8 cellular contexts compared by ENCODE assay signal in genomic region chr14:21987937-21988336, GRCh38.
DNase-seq lines count a peak whose midpoint lies in the region; ATAC-seq, FAIRE-seq and TF ChIP-seq lines count a peak whose summit lies in the region.

No MANE protein-coding gene starts in this region.

- TF ChIP-seq POLR2A in GM12878 (IDR thresholded peaks at IDR 0.05; ENCODE audit: low read depth, low read length) (no peak), upper lobe of left lung (IDR thresholded peaks at IDR 0.05) (no peak)

- intact Hi-C loops in activated CD4-positive, alpha-beta T cell treated with anti-CD3 and anti-CD28 coated beads for 36 hours (cut with DNase I, micrococcal nuclease) = loop anchor here in 1 of 2 experiments (1.0 to 10.0 kb wide), 2 partner anchors 568 to 667 kb away; no protein-coding TSS in a partner anchor
- intact Hi-C loops in GM12878 (cut with micrococcal nuclease; ENCODE audit: unreplicated experiment) (no loop called here), natural killer cell (cut with micrococcal nuclease) (no loop called here)

- DNase-seq in activated CD4-positive, alpha-beta T cell treated with anti-CD3 and anti-CD28 coated beads for 36 hours = peak; percentile 25
- DNase-seq in activated CD4-positive, alpha-beta T cell treated with anti-CD3 and anti-CD28 coated beads, Interleukin-2, amount 50 U/mL, for 48 hours = no peak
- peak; percentile 59 for DNase-seq in NAMALWA (ENCODE audit: low spot score)
- DNase-seq in GM12878 (ENCODE audit: low read depth, low spot score) = no peak
- no peak for DNase-seq in natural killer cell
- no peak for DNase-seq in upper lobe of left lung
- no peak for DNase-seq in effector CD4-positive, alpha-beta T cell
- no peak for DNase-seq in effector memory CD4-positive, alpha-beta T cell

- ATAC-seq in activated CD4-positive, alpha-beta T cell treated with anti-CD3 and anti-CD28 coated beads for 36 hours = peak; percentile 72
- ATAC-seq in GM12878 = no peak
- ATAC-seq in natural killer cell = no peak
- no peak for ATAC-seq in upper lobe of left lung (ENCODE audit: low FRiP score in 2 of 2)

- peaks cover 2% of the 10 kb centered on the region for H3K27me3 Mint-ChIP-seq in activated CD4-positive, alpha-beta T cell treated with anti-CD3 and anti-CD28 coated beads for 36 hours
- H3K27me3 Mint-ChIP-seq in natural killer cell (ENCODE audit: low read depth in 2 of 2) = peaks cover under 1 to 15% of the 10 kb centered on the region in 2 donors

- 0% methylated on average over 3 of the region's 3 CpGs for WGBS in GM12878 (ENCODE audit: insufficient coverage, insufficient replicate concordance, low lambda C conversion rate, missing lambda C conversion rate)
- 29 to 30% methylated on average over 3 of the region's 3 CpGs for WGBS in upper lobe of left lung, 2 donors

- TF ChIP-seq CTCF in GM12878 (IDR thresholded peaks at IDR 0.05 in 2 of 3, conservative IDR thresholded peaks at IDR 0.05 in 1 of 3; ENCODE audit: control insufficient read depth in 2 of 3, extremely low read depth in 1 of 3, insufficient read depth in 1 of 3, low read depth in 3 of 3, low read length in 3 of 3) (peak; percentile 29 to 36 (median 30); a peak in 4 of 6 replicates), natural killer cell (IDR thresholded peaks at IDR 0.05) (peak; percentile 14), upper lobe of left lung (IDR thresholded peaks at IDR 0.05) (no peak)

- H2AFZ ChIP-seq in GM12878 (ENCODE audit: control insufficient read depth, low read depth, low read length) = no peak overlapping the region

- SMC1A ChIA-PET in GM12878 (lab: Charles Lee; ENCODE audit: uncharacterized antibody, unreplicated experiment) = interaction anchor here (1.3 kb wide), 1 partner anchor 8 kb away, joined by 3 read pairs; no protein-coding TSS in a partner anchor

- no peaks in the 10 kb centered on the region for H3K79me2 ChIP-seq in GM12878 (ENCODE audit: control insufficient read depth, insufficient read depth, low read length)

- H3K36me3 ChIP-seq in GM12878 (ENCODE audit: control insufficient read depth in 2 of 2, insufficient read depth in 2 of 2, low read length in 1 of 2) = no peaks in the 10 kb centered on the region
- H3K36me3 ChIP-seq in upper lobe of left lung = no peaks in the 10 kb centered on the region
- no peaks in the 10 kb centered on the region for H3K36me3 ChIP-seq in effector memory CD4-positive, alpha-beta T cell (ENCODE audit: control insufficient read depth, insufficient read depth, low read length)

- no TSS peak for BruUV-seq in GM12878 (replicated peaks; lab: Mats Ljungman, UMichigan)

- H3K4me2 ChIP-seq in GM12878 (ENCODE audit: control insufficient read depth, insufficient read depth) = no peak overlapping the region

- H3K9ac ChIP-seq in GM12878 (ENCODE audit: control insufficient read depth, insufficient read depth, low read length) = no peak overlapping the region

- H3K4me1 Mint-ChIP-seq in activated CD4-positive, alpha-beta T cell treated with anti-CD3 and anti-CD28 coated beads for 36 hours = peaks cover 28% of the 10 kb centered on the region
- H3K4me1 Mint-ChIP-seq in natural killer cell = no peaks in the 10 kb centered on the region

- in situ Hi-C loops in GM12878 (cut with MboI) = no loop called here

- no peaks in the 10 kb centered on the region for H3K9me3 Mint-ChIP-seq in activated CD4-positive, alpha-beta T cell treated with anti-CD3 and anti-CD28 coated beads for 36 hours (ENCODE audit: low read depth)
- no peaks in the 10 kb centered on the region for H3K9me3 Mint-ChIP-seq in natural killer cell

- H3K4me3 ChIP-seq in GM12878 (no peak overlapping the region), upper lobe of left lung (no peak overlapping the region)
- H3K4me3 ChIP-seq in effector memory CD4-positive, alpha-beta T cell (ENCODE audit: insufficient read depth, low read depth, low read length, poor library complexity, severe bottlenecking) = no peak overlapping the region

- peak overlapping the region; percentile 57 for H3K4me3 Mint-ChIP-seq in activated CD4-positive, alpha-beta T cell treated with anti-CD3 and anti-CD28 coated beads for 36 hours
- no peak overlapping the region for H3K4me3 Mint-ChIP-seq in natural killer cell

- POLR2A ChIA-PET in activated CD4-positive, alpha-beta T cell treated with anti-CD3 and anti-CD28 coated beads for 36 hours (lab: Charles Lee) = interaction anchor here (0.6 to 1.3 kb wide), 4 partner anchors 9 to 570 kb away, joined by 3 to 5 read pairs (median 4); no protein-coding TSS in a partner anchor
- POLR2A ChIA-PET in GM12878 (lab: Charles Lee) = no interaction called here

- no peak for TF ChIP-seq RAD21 in GM12878 (IDR thresholded peaks at IDR 0.05; ENCODE audit: insufficient read depth, low read depth, low read length)

- H3K9me3 ChIP-seq in GM12878 (replicated peaks; ENCODE audit: control insufficient read depth, insufficient read depth, low read length) (no peaks in the 10 kb centered on the region), upper lobe of left lung (no peaks in the 10 kb centered on the region)
- no peaks in the 10 kb centered on the region for H3K9me3 ChIP-seq in effector memory CD4-positive, alpha-beta T cell (ENCODE audit: control insufficient read depth, low read length)

- no peaks in the 10 kb centered on the region for H4K20me1 ChIP-seq in GM12878 (ENCODE audit: control insufficient read depth, insufficient read depth)

- no peak for FAIRE-seq in GM12878 (lab: Jason Lieb, UNC)

- H3K36me3 Mint-ChIP-seq in activated CD4-positive, alpha-beta T cell treated with anti-CD3 and anti-CD28 coated beads for 36 hours (ENCODE audit: low read depth) = no peaks in the 10 kb centered on the region
- H3K36me3 Mint-ChIP-seq in natural killer cell = no peaks in the 10 kb centered on the region

- CTCF ChIA-PET in activated CD4-positive, alpha-beta T cell treated with anti-CD3 and anti-CD28 coated beads for 36 hours (lab: Charles Lee) = interaction anchor here (0.6 to 5.4 kb wide), 19 partner anchors 9 to 663 kb away, joined by 3 to 70 read pairs (median 5); no protein-coding TSS in a partner anchor
- CTCF ChIA-PET in GM12878 (lab: Yijun Ruan, JAX) = interaction anchor here (0.6 to 6.0 kb wide), 5 partner anchors 9 to 39 kb away, joined by 3 to 55 read pairs (median 3); no protein-coding TSS in a partner anchor

- H3K4me1 ChIP-seq in GM12878 (ENCODE audit: control insufficient read depth, insufficient read depth, low read length) = no peaks in the 10 kb centered on the region
- H3K4me1 ChIP-seq in upper lobe of left lung = no peaks in the 10 kb centered on the region
- no peaks in the 10 kb centered on the region for H3K4me1 ChIP-seq in effector memory CD4-positive, alpha-beta T cell (ENCODE audit: control insufficient read depth, insufficient read depth, low read length, poor library complexity, severe bottlenecking)

- H3K27ac Mint-ChIP-seq in activated CD4-positive, alpha-beta T cell treated with anti-CD3 and anti-CD28 coated beads for 36 hours = peak overlapping the region; percentile 86
- no peak overlapping the region for H3K27ac Mint-ChIP-seq in natural killer cell

- no peaks in the 10 kb centered on the region for H3K27me3 ChIP-seq in GM12878 (replicated peaks in 1 of 2; ENCODE audit: control insufficient read depth in 2 of 2, insufficient read depth in 2 of 2, low read length in 1 of 2)
- no peaks in the 10 kb centered on the region for H3K27me3 ChIP-seq in upper lobe of left lung
- H3K27me3 ChIP-seq in effector memory CD4-positive, alpha-beta T cell (replicated peaks; ENCODE audit: control insufficient read depth, insufficient read depth, low read length, poor library complexity, severe bottlenecking) = no peaks in the 10 kb centered on the region

- TF ChIP-seq EP300 in GM12878 (IDR thresholded peaks at IDR 0.05; ENCODE audit: borderline replicate concordance in 1 of 2, control insufficient read depth in 1 of 2, low read depth in 2 of 2, low read length in 2 of 2) (no peak), upper lobe of left lung (IDR thresholded peaks at IDR 0.05) (no peak)

- RAD21 ChIA-PET in GM12878 (lab: Charles Lee; ENCODE audit: unreplicated experiment) = no interaction called here

- no peak overlapping the region for H3K27ac ChIP-seq in GM12878 (ENCODE audit: control insufficient read depth, insufficient read depth)
- no peak overlapping the region for H3K27ac ChIP-seq in upper lobe of left lung
- no peak overlapping the region for H3K27ac ChIP-seq in effector memory CD4-positive, alpha-beta T cell (ENCODE audit: insufficient read depth, low read length, poor library complexity, severe bottlenecking)

TF ChIP-seq in GM12878, 131 proteins besides CTCF, POLR2A, EP300 and RAD21 (continues in another document):
- no peak for TF ChIP-seq RUNX3 (IDR thresholded peaks at IDR 0.05; ENCODE audit: low read length)
- no peak for TF ChIP-seq HDAC2 (IDR thresholded peaks at IDR 0.05)
- TF ChIP-seq HDAC6 (IDR thresholded peaks at IDR 0.05; ENCODE audit: unreplicated experiment) = no peak
- TF ChIP-seq CHD1 (IDR thresholded peaks at IDR 0.05; ENCODE audit: low read depth, low read length) = no peak
- no peak for TF ChIP-seq RELA (IDR thresholded peaks at IDR 0.05; ENCODE audit: borderline replicate concordance, partially characterized antibody)
- TF ChIP-seq BHLHE40 (IDR thresholded peaks at IDR 0.05; ENCODE audit: borderline replicate concordance in 1 of 2, low read depth in 2 of 2, low read length in 1 of 2) = no peak
- TF ChIP-seq NKRF (conservative IDR thresholded peaks at IDR 0.05) = no peak
- no peak for TF ChIP-seq MYB (IDR thresholded peaks at IDR 0.05; ENCODE audit: borderline replicate concordance, low read depth, low read length)

Comparison
In these comparisons a context has a peak if more than half of its experiments do, and no peak if none do; other contexts are left out.
1. DNase-seq: peak in activated CD4-positive, alpha-beta T cell treated with anti-CD3 and anti-CD28 coated beads for 36 hours (single experiment) and NAMALWA (single experiment); none in activated CD4-positive, alpha-beta T cell treated with anti-CD3 and anti-CD28 coated beads, Interleukin-2, amount 50 U/mL, for 48 hours (0 of 2), GM12878 (single experiment), natural killer cell (single experiment), upper lobe of left lung (0 of 2), effector CD4-positive, alpha-beta T cell (single experiment) and effector memory CD4-positive, alpha-beta T cell (0 of 3).
2. CTCF ChIP-seq: peak in GM12878 (3 of 3) and natural killer cell (single experiment); none in upper lobe of left lung (0 of 6).